Comparison of ENCODE assay signal across 19 cellular contexts in genomic region chr13:111519041-111519440, GRCh38.
A peak's percentile ranks its signal among the peaks of the same experiment; 100 is the strongest.
DNase-seq lines count a peak whose midpoint lies in the region; ATAC-seq, FAIRE-seq and TF ChIP-seq lines count a peak whose summit lies in the region.
"Had no signal": no experiment of that assay in that cellular context is flagged by ENCODE, and none has a peak within 500 bp of the region (broad histone marks: within the 10 kb centered on the region; RNA-seq: fewer than 3 reads in every experiment).

No MANE protein-coding gene starts in this region.

- WGBS in spleen, 5 donors = 65 to 86% (median 70%) methylated on average over 6 to 8 of the region's 8 CpGs

- H3K36me3 ChIP-seq in kidney (ENCODE audit: control insufficient read depth in 1 of 2, insufficient read depth in 2 of 2, low read length in 2 of 2) (no peaks in the 10 kb centered on the region), spleen (no peaks in the 10 kb centered on the region)
- H3K36me3 ChIP-seq: BLaER1 treated with 17β-estradiol and CSF1 and Interleukin-3, amounts not matched to agents 10 nM and 100 nM had no signal

- no peaks in the 10 kb centered on the region for H3K4me1 Mint-ChIP-seq in chondrocyte (ENCODE audit: low read depth)
- H3K4me1 Mint-ChIP-seq: B cell; CD4-positive, CD25-positive, alpha-beta regulatory T cell; CD8-positive, alpha-beta memory T cell; IgD-negative memory B cell had no signal

- intact Hi-C loops in kidney (cut with DNase I) = no loop called here
- intact Hi-C loops in spleen (cut with DNase I; ENCODE audit: low total_unique reads) = no loop called here

- DNase-seq in chondrocyte (ENCODE audit: low spot score) (peak; percentile 85), kidney (peak; percentile 46), spleen (peak; percentile 54), GM13977 (ENCODE audit: low spot score) (no peak)
- DNase-seq: CD4-positive, CD25-positive, alpha-beta regulatory T cell; CD8-positive, alpha-beta memory T cell; DMS 273 treated with DMSO at 0.1 percent for 48 hours; DND-41; EL; HFFc6 had no signal

- in situ Hi-C loops in GM13977 (cut with MboI; ENCODE audit: low pct_unique_long_range_greater_than_20kb, low sequenced_read_pairs, unreplicated experiment) = no loop called here

- H3K4me1 ChIP-seq in kidney (ENCODE audit: control insufficient read depth in 1 of 2, insufficient read depth in 1 of 2, low read depth in 1 of 2, low read length in 2 of 2) = no peaks in the 10 kb centered on the region
- no peaks in the 10 kb centered on the region for H3K4me1 ChIP-seq in spleen

- no peak overlapping the region for H3K9ac ChIP-seq in kidney (ENCODE audit: low read length in 2 of 2)
- H3K9ac ChIP-seq: BLaER1 treated with 17β-estradiol and CSF1 and Interleukin-3, amounts not matched to agents 10 nM and 100 nM had no signal

- no peak overlapping the region for H3K27ac Mint-ChIP-seq in chondrocyte (ENCODE audit: unreplicated experiment)
- H3K27ac Mint-ChIP-seq: B cell; CD4-positive, CD25-positive, alpha-beta regulatory T cell; HFFc6; IgD-negative memory B cell had no signal

- no peaks in the 10 kb centered on the region for H3K9me3 Mint-ChIP-seq in chondrocyte (ENCODE audit: low read depth)
- H3K9me3 Mint-ChIP-seq: CD4-positive, CD25-positive, alpha-beta regulatory T cell; CD8-positive, alpha-beta memory T cell; IgD-negative memory B cell had no signal

- H3K4me3 ChIP-seq in kidney (ENCODE audit: low read length in 2 of 2) (no peak overlapping the region), spleen (no peak overlapping the region)
- H3K4me3 ChIP-seq: BLaER1 treated with 17β-estradiol and CSF1 and Interleukin-3, amounts not matched to agents 10 nM and 100 nM; GM12878; GM23338 had no signal

- H3K36me3 Mint-ChIP-seq in chondrocyte (ENCODE audit: low read depth) = no peaks in the 10 kb centered on the region
- H3K36me3 Mint-ChIP-seq: CD4-positive, CD25-positive, alpha-beta regulatory T cell; CD8-positive, alpha-beta memory T cell; IgD-negative memory B cell had no signal

- no peak for TF ChIP-seq CTCF in chondrocyte (IDR thresholded peaks at IDR 0.05)
- no peak for TF ChIP-seq CTCF in kidney (IDR thresholded peaks at IDR 0.05; ENCODE audit: borderline replicate concordance, extremely low read depth, insufficient read depth)
- TF ChIP-seq CTCF in spleen (IDR thresholded peaks at IDR 0.05 in 8 of 11, conservative IDR thresholded peaks at IDR 0.05 in 3 of 11) = no peak
- TF ChIP-seq CTCF in GM13977 (IDR thresholded peaks at IDR 0.05; ENCODE audit: extremely low read depth, insufficient read depth, missing control alignments) = no peak

- peaks cover 24% of the 10 kb centered on the region for H3K27me3 Mint-ChIP-seq in chondrocyte (ENCODE audit: low read depth)
- H3K27me3 Mint-ChIP-seq: B cell had no signal

- ATAC-seq in HG03378 (IDR thresholded peaks at IDR 0.05; ENCODE audit: unreplicated experiment) (no peak), GM18511 (IDR thresholded peaks at IDR 0.05; ENCODE audit: unreplicated experiment) (no peak)
- ATAC-seq: GM12878 had no signal

- H3K4me3 Mint-ChIP-seq in chondrocyte (ENCODE audit: unreplicated experiment) = no peak overlapping the region
- H3K4me3 Mint-ChIP-seq: B cell; CD4-positive, CD25-positive, alpha-beta regulatory T cell; CD8-positive, alpha-beta memory T cell; GM23338; HFFc6 had no signal

- no peaks in the 10 kb centered on the region for H3K9me3 ChIP-seq in kidney (ENCODE audit: control insufficient read depth in 1 of 2, low read length in 2 of 2)
- H3K9me3 ChIP-seq in spleen = no peaks in the 10 kb centered on the region
- H3K9me3 ChIP-seq: BLaER1 treated with 17β-estradiol and CSF1 and Interleukin-3, amounts not matched to agents 10 nM and 100 nM had no signal

- no peak for TF ChIP-seq POLR2A in spleen (IDR thresholded peaks at IDR 0.05)

- no peak overlapping the region for H3K27ac ChIP-seq in kidney (ENCODE audit: low read depth in 2 of 2, low read length in 2 of 2)
- H3K27ac ChIP-seq in spleen = no peak overlapping the region
- H3K27ac ChIP-seq: BLaER1 treated with 17β-estradiol and CSF1 and Interleukin-3, amounts not matched to agents 10 nM and 100 nM had no signal

- FAIRE-seq in kidney (lab: Jason Lieb, UNC) = no peak
- FAIRE-seq: GM12878, H54, HepG2 had no signal

- H3K27me3 ChIP-seq in spleen (replicated peaks in 1 of 7) = peaks cover 0 to 66% (median 3%) of the 10 kb centered on the region in 7 donors
